ENCODE assay signal across 1 cellular context in the genomic region with DNA sequence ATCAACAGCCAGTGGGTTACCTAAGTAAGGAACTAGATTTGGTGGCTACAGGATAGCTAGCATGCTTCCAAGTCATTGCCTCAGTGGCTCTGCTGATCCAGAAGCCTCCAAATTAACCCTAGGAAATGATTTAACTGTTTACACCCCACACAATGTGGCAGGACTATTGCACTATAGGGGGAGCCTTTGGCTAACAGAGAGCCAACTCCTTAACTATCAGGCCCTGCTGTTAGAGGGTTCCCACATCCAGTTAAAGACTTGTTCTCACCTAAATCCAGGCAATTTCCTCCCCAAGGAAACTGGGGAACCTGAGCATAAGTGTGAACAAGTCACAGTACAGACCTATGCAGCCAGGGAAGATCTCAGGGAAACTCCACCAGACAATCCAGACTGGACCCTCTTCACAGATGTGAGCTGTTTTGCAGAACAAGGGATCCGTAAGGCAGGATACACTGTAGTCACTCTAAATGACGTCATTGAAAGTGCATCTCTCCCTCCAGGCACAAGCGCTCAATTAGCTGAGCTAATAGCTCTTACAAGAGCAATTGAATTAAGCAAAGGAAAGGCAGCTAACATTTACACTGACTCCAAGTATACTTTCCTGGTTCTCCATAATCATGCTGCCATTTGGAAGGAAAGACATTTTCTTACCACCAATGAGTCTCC.
TF ChIP-seq lines count a peak whose summit lies in the region.

No MANE protein-coding gene starts in this region.

TF ChIP-seq in HepG2, 621 proteins besides CTCF, POLR2A, EP300 and RAD21 (continued from another document):
- TF ChIP-seq, protein P1, sequence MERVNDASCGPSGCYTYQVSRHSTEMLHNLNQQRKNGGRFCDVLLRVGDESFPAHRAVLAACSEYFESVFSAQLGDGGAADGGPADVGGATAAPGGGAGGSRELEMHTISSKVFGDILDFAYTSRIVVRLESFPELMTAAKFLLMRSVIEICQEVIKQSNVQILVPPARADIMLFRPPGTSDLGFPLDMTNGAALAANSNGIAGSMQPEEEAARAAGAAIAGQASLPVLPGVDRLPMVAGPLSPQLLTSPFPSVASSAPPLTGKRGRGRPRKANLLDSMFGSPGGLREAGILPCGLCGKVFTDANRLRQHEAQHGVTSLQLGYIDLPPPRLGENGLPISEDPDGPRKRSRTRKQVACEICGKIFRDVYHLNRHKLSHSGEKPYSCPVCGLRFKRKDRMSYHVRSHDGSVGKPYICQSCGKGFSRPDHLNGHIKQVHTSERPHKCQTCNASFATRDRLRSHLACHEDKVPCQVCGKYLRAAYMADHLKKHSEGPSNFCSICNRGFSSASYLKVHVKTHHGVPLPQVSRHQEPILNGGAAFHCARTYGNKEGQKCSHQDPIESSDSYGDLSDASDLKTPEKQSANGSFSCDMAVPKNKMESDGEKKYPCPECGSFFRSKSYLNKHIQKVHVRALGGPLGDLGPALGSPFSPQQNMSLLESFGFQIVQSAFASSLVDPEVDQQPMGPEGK (CRISPR knock-in tag; IDR thresholded peaks at IDR 0.05): no peak
- no peak for TF ChIP-seq ZNF317 (CRISPR knock-in tag; IDR thresholded peaks at IDR 0.05)
- TF ChIP-seq ATF7 (IDR thresholded peaks at IDR 0.05): peak; percentile 97
- TF ChIP-seq ATF7 (CRISPR knock-in tag; IDR thresholded peaks at IDR 0.05): no peak
- TF ChIP-seq NFE2 (CRISPR knock-in tag; IDR thresholded peaks at IDR 0.05): no peak
- TF ChIP-seq ZNF296 (CRISPR knock-in tag; conservative IDR thresholded peaks at IDR 0.05): no peak
- TF ChIP-seq, protein P2, sequence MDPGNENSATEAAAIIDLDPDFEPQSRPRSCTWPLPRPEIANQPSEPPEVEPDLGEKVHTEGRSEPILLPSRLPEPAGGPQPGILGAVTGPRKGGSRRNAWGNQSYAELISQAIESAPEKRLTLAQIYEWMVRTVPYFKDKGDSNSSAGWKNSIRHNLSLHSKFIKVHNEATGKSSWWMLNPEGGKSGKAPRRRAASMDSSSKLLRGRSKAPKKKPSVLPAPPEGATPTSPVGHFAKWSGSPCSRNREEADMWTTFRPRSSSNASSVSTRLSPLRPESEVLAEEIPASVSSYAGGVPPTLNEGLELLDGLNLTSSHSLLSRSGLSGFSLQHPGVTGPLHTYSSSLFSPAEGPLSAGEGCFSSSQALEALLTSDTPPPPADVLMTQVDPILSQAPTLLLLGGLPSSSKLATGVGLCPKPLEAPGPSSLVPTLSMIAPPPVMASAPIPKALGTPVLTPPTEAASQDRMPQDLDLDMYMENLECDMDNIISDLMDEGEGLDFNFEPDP (CRISPR knock-in tag; conservative IDR thresholded peaks at IDR 0.05): no peak
- TF ChIP-seq, protein P3, sequence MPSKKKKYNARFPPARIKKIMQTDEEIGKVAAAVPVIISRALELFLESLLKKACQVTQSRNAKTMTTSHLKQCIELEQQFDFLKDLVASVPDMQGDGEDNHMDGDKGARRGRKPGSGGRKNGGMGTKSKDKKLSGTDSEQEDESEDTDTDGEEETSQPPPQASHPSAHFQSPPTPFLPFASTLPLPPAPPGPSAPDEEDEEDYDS (CRISPR knock-in tag; IDR thresholded peaks at IDR 0.05): no peak
- TF ChIP-seq ZNF124 (CRISPR knock-in tag; IDR thresholded peaks at IDR 0.05): no peak
- no peak for TF ChIP-seq KIAA2018 (CRISPR knock-in tag; IDR thresholded peaks at IDR 0.05; ENCODE audit: borderline replicate concordance)
- no peak for TF ChIP-seq ZFY (CRISPR knock-in tag; IDR thresholded peaks at IDR 0.05)
- no peak for TF ChIP-seq ZNF841 (CRISPR knock-in tag; IDR thresholded peaks at IDR 0.05; ENCODE audit: borderline replicate concordance)
- no peak for TF ChIP-seq HOXA5 (CRISPR knock-in tag; IDR thresholded peaks at IDR 0.05)
- no peak for TF ChIP-seq FOXK2 (IDR thresholded peaks at IDR 0.05)
- TF ChIP-seq CREB1 (IDR thresholded peaks at IDR 0.05): peak; percentile 86
- no peak for TF ChIP-seq CREB1 (CRISPR knock-in tag; IDR thresholded peaks at IDR 0.05)
- TF ChIP-seq AHDC1 (CRISPR knock-in tag; IDR thresholded peaks at IDR 0.05; ENCODE audit: borderline replicate concordance): no peak
TF ChIP-seq in HepG2: peak in this region for 2.
